Comparison of ENCODE assay signal across 1 cellular context in genomic region chr6:22399693-22400092, GRCh38.
TF ChIP-seq lines count a peak whose summit lies in the region.

No MANE protein-coding gene starts in this region.

TF ChIP-seq in SK-N-SH treated with all-trans-retinoic acid at 6 μM for 48 hours, 23 proteins besides CTCF, POLR2A, EP300 and RAD21 (continued from another document):
- TF ChIP-seq TSHZ2 (CRISPR knock-in tag; IDR thresholded peaks at IDR 0.05) (no peak), PPARA (CRISPR knock-in tag; IDR thresholded peaks at IDR 0.05; ENCODE audit: borderline replicate concordance) (no peak), ISL1 (CRISPR knock-in tag; IDR thresholded peaks at IDR 0.05) (no peak), ESRRG (CRISPR knock-in tag; IDR thresholded peaks at IDR 0.05) (no peak), ZNF8 (CRISPR knock-in tag; IDR thresholded peaks at IDR 0.05) (no peak), ZNF565 (CRISPR knock-in tag; conservative IDR thresholded peaks at IDR 0.05; ENCODE audit: low read depth) (no peak), BACH2 (CRISPR knock-in tag; IDR thresholded peaks at IDR 0.05; ENCODE audit: borderline replicate concordance) (no peak), ZFP3 (CRISPR knock-in tag; IDR thresholded peaks at IDR 0.05) (no peak), ZNF70 (CRISPR knock-in tag; IDR thresholded peaks at IDR 0.05) (no peak)
